Comparison of ENCODE assay signal across 19 cellular contexts in the genomic region with DNA sequence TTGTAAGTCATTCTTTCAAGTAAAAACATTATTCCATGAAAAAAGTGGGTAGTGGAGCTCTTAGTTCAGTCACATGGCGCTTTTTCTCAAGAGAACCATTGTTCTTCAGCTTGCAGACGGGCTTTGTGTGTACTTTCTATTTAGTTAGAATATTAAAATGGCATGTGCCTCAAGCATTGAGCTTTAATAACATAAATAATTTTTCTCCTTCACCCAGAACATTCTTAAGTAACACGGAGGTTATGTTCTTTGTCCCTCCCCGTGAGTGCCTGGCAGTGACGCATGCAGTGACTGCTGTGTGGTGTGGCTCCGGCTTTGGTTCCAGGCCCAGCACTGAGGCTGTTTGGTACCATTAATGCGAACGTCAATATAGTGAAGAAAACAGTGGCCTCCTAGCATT.
DNase-seq lines count a peak whose midpoint lies in the region; ATAC-seq, FAIRE-seq and TF ChIP-seq lines count a peak whose summit lies in the region.
"Had no signal": no experiment of that assay in that cellular context is flagged by ENCODE, and none has a peak within 500 bp of the region (broad histone marks: within the 10 kb centered on the region; RNA-seq: fewer than 3 reads in every experiment).

No MANE protein-coding gene starts in this region.

- no peaks in the 10 kb centered on the region for H3K9me3 ChIP-seq in aorta (ENCODE audit: control insufficient read depth, low read length)
- H3K9me3 ChIP-seq: Caco-2, Peyer's patch had no signal

- no peak overlapping the region for H3K27ac ChIP-seq in aorta (ENCODE audit: low read depth in 1 of 2, low read length in 2 of 2)
- H3K27ac ChIP-seq: Peyer's patch had no signal

- no peaks in the 10 kb centered on the region for H3K4me1 Mint-ChIP-seq in activated CD4-positive, alpha-beta memory T cell treated with anti-CD3 and anti-CD28 coated beads, Interleukin-2, amount 10 ng/mL, durations not matched to agents 7 days and 5 days
- no peaks in the 10 kb centered on the region for H3K4me1 Mint-ChIP-seq in activated CD4-positive, alpha-beta memory T cell treated with anti-CD3 and anti-CD28 coated beads for 36 hours (ENCODE audit: low read depth)
- H3K4me1 Mint-ChIP-seq: CD14-positive monocyte had no signal

- H3K4me1 ChIP-seq in aorta (ENCODE audit: control insufficient read depth in 1 of 2, insufficient read depth in 2 of 2, low read length in 2 of 2), result no peaks in the 10 kb centered on the region
- H3K4me1 ChIP-seq: Caco-2, Peyer's patch had no signal

- intact Hi-C loops in activated CD4-positive, alpha-beta memory T cell treated with anti-CD3 and anti-CD28 coated beads for 36 hours (cut with micrococcal nuclease), result no loop called here
- intact Hi-C loops in aorta (cut with DNase I), result no loop called here

- no peaks in the 10 kb centered on the region for H3K36me3 Mint-ChIP-seq in activated CD4-positive, alpha-beta memory T cell treated with anti-CD3 and anti-CD28 coated beads, Interleukin-2, amount 10 ng/mL, durations not matched to agents 7 days and 5 days (ENCODE audit: low read depth)
- no peaks in the 10 kb centered on the region for H3K36me3 Mint-ChIP-seq in activated CD4-positive, alpha-beta memory T cell treated with anti-CD3 and anti-CD28 coated beads for 36 hours
- H3K36me3 Mint-ChIP-seq: CD14-positive monocyte had no signal

- CTCF ChIA-PET in activated CD4-positive, alpha-beta memory T cell treated with anti-CD3 and anti-CD28 coated beads, Interleukin-2, amount 10 ng/mL, durations not matched to agents 7 days and 5 days (lab: Charles Lee), result no interaction called here
- CTCF ChIA-PET in activated CD4-positive, alpha-beta memory T cell treated with anti-CD3 and anti-CD28 coated beads for 36 hours (lab: Charles Lee), result no interaction called here

- FAIRE-seq in D721Med (lab: Jason Lieb, UNC), result no peak
- FAIRE-seq: GM12878, GM18507 had no signal

- H3K27ac Mint-ChIP-seq in activated CD4-positive, alpha-beta memory T cell treated with anti-CD3 and anti-CD28 coated beads, Interleukin-2, amount 10 ng/mL, durations not matched to agents 7 days and 5 days, result no peak overlapping the region
- no peak overlapping the region for H3K27ac Mint-ChIP-seq in activated CD4-positive, alpha-beta memory T cell treated with anti-CD3 and anti-CD28 coated beads for 36 hours
- H3K27ac Mint-ChIP-seq: H9 had no signal

- DNase-seq in activated CD4-positive, alpha-beta memory T cell treated with anti-CD3 and anti-CD28 coated beads, Interleukin-2, amount 10 ng/mL, durations not matched to agents 7 days and 5 days, result peak; percentile 8
- no peak for DNase-seq in activated CD4-positive, alpha-beta memory T cell treated with anti-CD3 and anti-CD28 coated beads for 36 hours
- DNase-seq in ecto neural progenitor cell (ENCODE audit: low spot score) (peak; percentile 22), medulla oblongata (ENCODE audit: extremely low spot score) (peak; percentile 80), aorta (peak; percentile 29 to 62), NCI-H510A treated with DMSO at 0.1 percent for 48 hours (lab: John Stamatoyannopoulos, UW) (no peak), D721Med (ENCODE audit: insufficient read length, low spot score) (no peak)
- no peak for DNase-seq in activated CD4-positive, CD25-positive, alpha-beta regulatory T cell treated with anti-CD3 and anti-CD28 coated beads, Interleukin-2, amount 50 U/mL, for 72 hours
- DNase-seq: Caco-2, DMS53, H9, KG1, NCI-H1092 treated with DMSO at 0.1 percent for 48 hours, NCI-H1930, NCI-H2171, Peyer's patch had no signal

- WGBS in aorta, 2 donors, result 63 to 69% methylated on average over 8 of the region's 8 CpGs

- H3K27me3 Mint-ChIP-seq in activated CD4-positive, alpha-beta memory T cell treated with anti-CD3 and anti-CD28 coated beads, Interleukin-2, amount 10 ng/mL, durations not matched to agents 7 days and 5 days, result peaks cover 15% of the 10 kb centered on the region
- peaks cover 3% of the 10 kb centered on the region for H3K27me3 Mint-ChIP-seq in activated CD4-positive, alpha-beta memory T cell treated with anti-CD3 and anti-CD28 coated beads for 36 hours

- ATAC-seq in aorta (ENCODE audit: low FRiP score), result no peak
- ATAC-seq: GM12878 had no signal

- POLR2A ChIA-PET in activated CD4-positive, alpha-beta memory T cell treated with anti-CD3 and anti-CD28 coated beads, Interleukin-2, amount 10 ng/mL, durations not matched to agents 7 days and 5 days (lab: Charles Lee), result no interaction called here
- POLR2A ChIA-PET in activated CD4-positive, alpha-beta memory T cell treated with anti-CD3 and anti-CD28 coated beads for 36 hours (lab: Charles Lee), result no interaction called here

- H3K4me3 Mint-ChIP-seq in activated CD4-positive, alpha-beta memory T cell treated with anti-CD3 and anti-CD28 coated beads, Interleukin-2, amount 10 ng/mL, durations not matched to agents 7 days and 5 days, result no peak overlapping the region
- no peak overlapping the region for H3K4me3 Mint-ChIP-seq in activated CD4-positive, alpha-beta memory T cell treated with anti-CD3 and anti-CD28 coated beads for 36 hours
- H3K4me3 Mint-ChIP-seq: CD14-positive monocyte, H9 had no signal

- no peak overlapping the region for H3K4me3 ChIP-seq in aorta (ENCODE audit: low read length in 2 of 2)
- H3K4me3 ChIP-seq: GM12878, Peyer's patch had no signal

- no peaks in the 10 kb centered on the region for H3K36me3 ChIP-seq in aorta (ENCODE audit: control insufficient read depth in 1 of 2, insufficient read depth in 2 of 2, low read length in 1 of 2)
- H3K36me3 ChIP-seq: Peyer's patch had no signal

- TF ChIP-seq CTCF in D721Med (IDR thresholded peaks at IDR 0.05; ENCODE audit: insufficient read depth, missing control alignments), result no peak

- no peaks in the 10 kb centered on the region for H3K9me3 Mint-ChIP-seq in activated CD4-positive, alpha-beta memory T cell treated with anti-CD3 and anti-CD28 coated beads, Interleukin-2, amount 10 ng/mL, durations not matched to agents 7 days and 5 days
- H3K9me3 Mint-ChIP-seq in activated CD4-positive, alpha-beta memory T cell treated with anti-CD3 and anti-CD28 coated beads for 36 hours, result no peaks in the 10 kb centered on the region

- no peaks in the 10 kb centered on the region for H3K27me3 ChIP-seq in aorta (ENCODE audit: control insufficient read depth in 1 of 2, insufficient read depth in 2 of 2, low read length in 1 of 2)
- H3K27me3 ChIP-seq: Peyer's patch had no signal

Comparison
In these comparisons a context has a peak if more than half of its experiments do, and no peak if none do; other contexts are left out.
1. DNase-seq: peak in activated CD4-positive, alpha-beta memory T cell treated with anti-CD3 and anti-CD28 coated beads, Interleukin-2, amount 10 ng/mL, durations not matched to agents 7 days and 5 days (single experiment), ecto neural progenitor cell (single experiment), medulla oblongata (single experiment) and aorta (2 of 2); none in activated CD4-positive, alpha-beta memory T cell treated with anti-CD3 and anti-CD28 coated beads for 36 hours (single experiment), NCI-H510A treated with DMSO at 0.1 percent for 48 hours (single experiment), activated CD4-positive, CD25-positive, alpha-beta regulatory T cell treated with anti-CD3 and anti-CD28 coated beads, Interleukin-2, amount 50 U/mL, for 72 hours (single experiment) and D721Med (single experiment).